In the genomic region with DNA sequence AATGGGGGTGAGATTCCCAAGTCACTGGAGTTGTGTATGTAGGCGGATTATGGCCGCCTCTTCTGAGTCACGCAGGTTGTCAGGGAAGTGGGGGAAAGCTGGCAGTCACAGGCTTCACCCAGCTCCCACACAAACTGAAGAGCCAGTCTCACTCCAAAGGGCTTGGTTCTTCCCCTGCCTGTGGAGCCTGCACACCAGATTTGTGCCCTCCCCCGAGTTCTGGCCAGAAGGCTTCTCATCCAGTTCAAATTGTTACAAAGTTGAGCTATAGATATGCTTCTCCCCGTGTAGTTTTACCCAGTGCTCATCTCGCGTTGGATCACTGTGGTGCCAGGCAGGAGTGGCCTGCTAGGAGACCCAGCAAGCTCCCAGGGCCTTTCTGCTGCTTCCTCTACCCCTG, we compare ENCODE assay signal across 2 cellular contexts.
TF ChIP-seq lines count a peak whose summit lies in the region.

No MANE protein-coding gene starts in this region.

TF ChIP-seq in HEK293, 187 proteins besides CTCF, POLR2A, EP300 and RAD21:
- TF ChIP-seq ZNF132 (tag by site-specific recombination; IDR thresholded peaks at IDR 0.05; ENCODE audit: borderline replicate concordance) (no peak), ZBTB49 (tag by site-specific recombination; IDR thresholded peaks at IDR 0.05; ENCODE audit: low read depth) (no peak), ZNF19 (tag by site-specific recombination; IDR thresholded peaks at IDR 0.05; ENCODE audit: low read depth) (no peak), ZNF660 (tag by site-specific recombination; IDR thresholded peaks at IDR 0.05) (no peak), SCRT2 (tag by site-specific recombination; IDR thresholded peaks at IDR 0.05) (no peak), ZFHX2 (tag by site-specific recombination; conservative IDR thresholded peaks at IDR 0.05) (peak; percentile 29), ZSCAN23 (tag by site-specific recombination; IDR thresholded peaks at IDR 0.05) (no peak), ZNF398 (tag by site-specific recombination; IDR thresholded peaks at IDR 0.05) (no peak), ZNF404 (tag by site-specific recombination; IDR thresholded peaks at IDR 0.05) (no peak), ZNF223 (tag by site-specific recombination; IDR thresholded peaks at IDR 0.05) (no peak), EGR2 (tag by site-specific recombination; IDR thresholded peaks at IDR 0.05; ENCODE audit: low read depth) (peak; percentile 63), MYNN (tag by site-specific recombination; IDR thresholded peaks at IDR 0.05; ENCODE audit: borderline replicate concordance) (no peak), WT1 (tag by site-specific recombination; IDR thresholded peaks at IDR 0.05) (no peak)
- TF ChIP-seq, protein P1, sequence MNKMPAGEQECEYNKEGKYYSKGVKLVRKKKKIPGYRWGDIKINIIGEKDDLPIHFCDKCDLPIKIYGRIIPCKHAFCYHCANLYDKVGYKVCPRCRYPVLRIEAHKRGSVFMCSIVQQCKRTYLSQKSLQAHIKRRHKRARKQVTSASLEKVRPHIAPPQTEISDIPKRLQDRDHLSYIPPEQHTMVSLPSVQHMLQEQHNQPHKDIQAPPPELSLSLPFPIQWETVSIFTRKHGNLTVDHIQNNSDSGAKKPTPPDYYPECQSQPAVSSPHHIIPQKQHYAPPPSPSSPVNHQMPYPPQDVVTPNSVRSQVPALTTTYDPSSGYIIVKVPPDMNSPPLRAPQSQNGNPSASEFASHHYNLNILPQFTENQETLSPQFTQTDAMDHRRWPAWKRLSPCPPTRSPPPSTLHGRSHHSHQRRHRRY (tag by site-specific recombination; IDR thresholded peaks at IDR 0.05), result no peak
- TF ChIP-seq, protein P2, sequence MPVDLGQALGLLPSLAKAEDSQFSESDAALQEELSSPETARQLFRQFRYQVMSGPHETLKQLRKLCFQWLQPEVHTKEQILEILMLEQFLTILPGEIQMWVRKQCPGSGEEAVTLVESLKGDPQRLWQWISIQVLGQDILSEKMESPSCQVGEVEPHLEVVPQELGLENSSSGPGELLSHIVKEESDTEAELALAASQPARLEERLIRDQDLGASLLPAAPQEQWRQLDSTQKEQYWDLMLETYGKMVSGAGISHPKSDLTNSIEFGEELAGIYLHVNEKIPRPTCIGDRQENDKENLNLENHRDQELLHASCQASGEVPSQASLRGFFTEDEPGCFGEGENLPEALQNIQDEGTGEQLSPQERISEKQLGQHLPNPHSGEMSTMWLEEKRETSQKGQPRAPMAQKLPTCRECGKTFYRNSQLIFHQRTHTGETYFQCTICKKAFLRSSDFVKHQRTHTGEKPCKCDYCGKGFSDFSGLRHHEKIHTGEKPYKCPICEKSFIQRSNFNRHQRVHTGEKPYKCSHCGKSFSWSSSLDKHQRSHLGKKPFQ (tag by site-specific recombination; IDR thresholded peaks at IDR 0.05), result no peak

TF ChIP-seq in H1, 55 proteins besides CTCF, POLR2A, EP300 and RAD21:
- TF ChIP-seq, protein P3, sequence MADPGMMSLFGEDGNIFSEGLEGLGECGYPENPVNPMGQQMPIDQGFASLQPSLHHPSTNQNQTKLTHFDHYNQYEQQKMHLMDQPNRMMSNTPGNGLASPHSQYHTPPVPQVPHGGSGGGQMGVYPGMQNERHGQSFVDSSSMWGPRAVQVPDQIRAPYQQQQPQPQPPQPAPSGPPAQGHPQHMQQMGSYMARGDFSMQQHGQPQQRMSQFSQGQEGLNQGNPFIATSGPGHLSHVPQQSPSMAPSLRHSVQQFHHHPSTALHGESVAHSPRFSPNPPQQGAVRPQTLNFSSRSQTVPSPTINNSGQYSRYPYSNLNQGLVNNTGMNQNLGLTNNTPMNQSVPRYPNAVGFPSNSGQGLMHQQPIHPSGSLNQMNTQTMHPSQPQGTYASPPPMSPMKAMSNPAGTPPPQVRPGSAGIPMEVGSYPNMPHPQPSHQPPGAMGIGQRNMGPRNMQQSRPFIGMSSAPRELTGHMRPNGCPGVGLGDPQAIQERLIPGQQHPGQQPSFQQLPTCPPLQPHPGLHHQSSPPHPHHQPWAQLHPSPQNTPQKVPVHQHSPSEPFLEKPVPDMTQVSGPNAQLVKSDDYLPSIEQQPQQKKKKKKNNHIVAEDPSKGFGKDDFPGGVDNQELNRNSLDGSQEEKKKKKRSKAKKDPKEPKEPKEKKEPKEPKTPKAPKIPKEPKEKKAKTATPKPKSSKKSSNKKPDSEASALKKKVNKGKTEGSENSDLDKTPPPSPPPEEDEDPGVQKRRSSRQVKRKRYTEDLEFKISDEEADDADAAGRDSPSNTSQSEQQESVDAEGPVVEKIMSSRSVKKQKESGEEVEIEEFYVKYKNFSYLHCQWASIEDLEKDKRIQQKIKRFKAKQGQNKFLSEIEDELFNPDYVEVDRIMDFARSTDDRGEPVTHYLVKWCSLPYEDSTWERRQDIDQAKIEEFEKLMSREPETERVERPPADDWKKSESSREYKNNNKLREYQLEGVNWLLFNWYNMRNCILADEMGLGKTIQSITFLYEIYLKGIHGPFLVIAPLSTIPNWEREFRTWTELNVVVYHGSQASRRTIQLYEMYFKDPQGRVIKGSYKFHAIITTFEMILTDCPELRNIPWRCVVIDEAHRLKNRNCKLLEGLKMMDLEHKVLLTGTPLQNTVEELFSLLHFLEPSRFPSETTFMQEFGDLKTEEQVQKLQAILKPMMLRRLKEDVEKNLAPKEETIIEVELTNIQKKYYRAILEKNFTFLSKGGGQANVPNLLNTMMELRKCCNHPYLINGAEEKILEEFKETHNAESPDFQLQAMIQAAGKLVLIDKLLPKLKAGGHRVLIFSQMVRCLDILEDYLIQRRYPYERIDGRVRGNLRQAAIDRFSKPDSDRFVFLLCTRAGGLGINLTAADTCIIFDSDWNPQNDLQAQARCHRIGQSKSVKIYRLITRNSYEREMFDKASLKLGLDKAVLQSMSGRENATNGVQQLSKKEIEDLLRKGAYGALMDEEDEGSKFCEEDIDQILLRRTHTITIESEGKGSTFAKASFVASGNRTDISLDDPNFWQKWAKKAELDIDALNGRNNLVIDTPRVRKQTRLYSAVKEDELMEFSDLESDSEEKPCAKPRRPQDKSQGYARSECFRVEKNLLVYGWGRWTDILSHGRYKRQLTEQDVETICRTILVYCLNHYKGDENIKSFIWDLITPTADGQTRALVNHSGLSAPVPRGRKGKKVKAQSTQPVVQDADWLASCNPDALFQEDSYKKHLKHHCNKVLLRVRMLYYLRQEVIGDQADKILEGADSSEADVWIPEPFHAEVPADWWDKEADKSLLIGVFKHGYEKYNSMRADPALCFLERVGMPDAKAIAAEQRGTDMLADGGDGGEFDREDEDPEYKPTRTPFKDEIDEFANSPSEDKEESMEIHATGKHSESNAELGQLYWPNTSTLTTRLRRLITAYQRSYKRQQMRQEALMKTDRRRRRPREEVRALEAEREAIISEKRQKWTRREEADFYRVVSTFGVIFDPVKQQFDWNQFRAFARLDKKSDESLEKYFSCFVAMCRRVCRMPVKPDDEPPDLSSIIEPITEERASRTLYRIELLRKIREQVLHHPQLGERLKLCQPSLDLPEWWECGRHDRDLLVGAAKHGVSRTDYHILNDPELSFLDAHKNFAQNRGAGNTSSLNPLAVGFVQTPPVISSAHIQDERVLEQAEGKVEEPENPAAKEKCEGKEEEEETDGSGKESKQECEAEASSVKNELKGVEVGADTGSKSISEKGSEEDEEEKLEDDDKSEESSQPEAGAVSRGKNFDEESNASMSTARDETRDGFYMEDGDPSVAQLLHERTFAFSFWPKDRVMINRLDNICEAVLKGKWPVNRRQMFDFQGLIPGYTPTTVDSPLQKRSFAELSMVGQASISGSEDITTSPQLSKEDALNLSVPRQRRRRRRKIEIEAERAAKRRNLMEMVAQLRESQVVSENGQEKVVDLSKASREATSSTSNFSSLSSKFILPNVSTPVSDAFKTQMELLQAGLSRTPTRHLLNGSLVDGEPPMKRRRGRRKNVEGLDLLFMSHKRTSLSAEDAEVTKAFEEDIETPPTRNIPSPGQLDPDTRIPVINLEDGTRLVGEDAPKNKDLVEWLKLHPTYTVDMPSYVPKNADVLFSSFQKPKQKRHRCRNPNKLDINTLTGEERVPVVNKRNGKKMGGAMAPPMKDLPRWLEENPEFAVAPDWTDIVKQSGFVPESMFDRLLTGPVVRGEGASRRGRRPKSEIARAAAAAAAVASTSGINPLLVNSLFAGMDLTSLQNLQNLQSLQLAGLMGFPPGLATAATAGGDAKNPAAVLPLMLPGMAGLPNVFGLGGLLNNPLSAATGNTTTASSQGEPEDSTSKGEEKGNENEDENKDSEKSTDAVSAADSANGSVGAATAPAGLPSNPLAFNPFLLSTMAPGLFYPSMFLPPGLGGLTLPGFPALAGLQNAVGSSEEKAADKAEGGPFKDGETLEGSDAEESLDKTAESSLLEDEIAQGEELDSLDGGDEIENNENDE (IDR thresholded peaks at IDR 0.05; ENCODE audit: insufficient replicate concordance, low read length), result no peak
- no peak for TF ChIP-seq GABPA (IDR thresholded peaks at IDR 0.05; ENCODE audit: borderline replicate concordance, insufficient read depth, low read length)
- no peak for TF ChIP-seq TAF7 (optimal IDR thresholded peaks at IDR 0.05; ENCODE audit: borderline replicate concordance, low read depth, low read length)
- TF ChIP-seq ATF2 (IDR thresholded peaks at IDR 0.05; ENCODE audit: low read length), result no peak
- TF ChIP-seq TBP (IDR thresholded peaks at IDR 0.05; ENCODE audit: low read depth, low read length), result no peak
- TF ChIP-seq PHF8 (conservative IDR thresholded peaks at IDR 0.05; ENCODE audit: low read depth, low read length), result no peak
- TF ChIP-seq SRF (IDR thresholded peaks at IDR 0.05; ENCODE audit: low read depth, low read length), result no peak
- TF ChIP-seq NRF1 (IDR thresholded peaks at IDR 0.05; ENCODE audit: low read depth, low read length), result no peak
- TF ChIP-seq BACH1 (IDR thresholded peaks at IDR 0.05; ENCODE audit: low read length), result no peak
- no peak for TF ChIP-seq KDM1A (IDR thresholded peaks at IDR 0.05; ENCODE audit: borderline replicate concordance, low read length)
- TF ChIP-seq SAP30 (IDR thresholded peaks at IDR 0.05; ENCODE audit: insufficient read depth, insufficient replicate concordance, low read length), result no peak
